In the genomic region with DNA sequence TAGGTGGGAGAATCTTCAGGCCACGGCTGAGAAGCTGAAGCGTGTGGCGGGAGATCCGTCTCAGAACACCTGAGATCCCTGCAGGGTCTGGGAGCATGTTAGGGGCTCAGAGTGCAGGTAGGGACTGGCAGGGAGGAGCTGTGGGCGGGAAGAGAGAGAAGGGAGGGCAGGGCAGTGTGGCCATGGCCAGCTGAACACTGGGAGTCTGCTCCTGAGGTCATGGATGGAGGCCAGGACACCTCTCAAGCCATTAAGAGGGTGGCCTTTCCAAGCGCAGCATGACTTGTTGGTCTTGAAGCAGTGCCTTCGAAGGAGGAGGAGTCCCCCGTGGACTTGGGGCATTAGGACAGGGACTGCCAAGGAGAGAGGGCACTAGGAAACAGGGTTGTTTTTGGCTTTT, we compare ENCODE assay signal across 1 cellular context.
A peak's percentile ranks its signal among the peaks of the same experiment; 100 is the strongest.
TF ChIP-seq lines count a peak whose summit lies in the region.

No MANE protein-coding gene starts in this region.

TF ChIP-seq in HepG2, 621 proteins besides CTCF, POLR2A, EP300 and RAD21:
- TF ChIP-seq AGO2 (optimal IDR thresholded peaks at IDR 0.05; ENCODE audit: low read depth, low read length) (peak; percentile 28), RCOR2 (CRISPR knock-in tag; IDR thresholded peaks at IDR 0.05) (no peak), SNRNP70 (IDR thresholded peaks at IDR 0.05; ENCODE audit: low read depth, low read length) (no peak), LCORL (IDR thresholded peaks at IDR 0.05) (no peak), LCORL (CRISPR knock-in tag; IDR thresholded peaks at IDR 0.05) (no peak), SRSF9 (IDR thresholded peaks at IDR 0.05; ENCODE audit: borderline replicate concordance, insufficient read depth, low read depth, low read length, poor library complexity, severe bottlenecking) (no peak), CENPT (CRISPR knock-in tag; IDR thresholded peaks at IDR 0.05; ENCODE audit: low read depth) (no peak)
- TF ChIP-seq, protein P1, sequence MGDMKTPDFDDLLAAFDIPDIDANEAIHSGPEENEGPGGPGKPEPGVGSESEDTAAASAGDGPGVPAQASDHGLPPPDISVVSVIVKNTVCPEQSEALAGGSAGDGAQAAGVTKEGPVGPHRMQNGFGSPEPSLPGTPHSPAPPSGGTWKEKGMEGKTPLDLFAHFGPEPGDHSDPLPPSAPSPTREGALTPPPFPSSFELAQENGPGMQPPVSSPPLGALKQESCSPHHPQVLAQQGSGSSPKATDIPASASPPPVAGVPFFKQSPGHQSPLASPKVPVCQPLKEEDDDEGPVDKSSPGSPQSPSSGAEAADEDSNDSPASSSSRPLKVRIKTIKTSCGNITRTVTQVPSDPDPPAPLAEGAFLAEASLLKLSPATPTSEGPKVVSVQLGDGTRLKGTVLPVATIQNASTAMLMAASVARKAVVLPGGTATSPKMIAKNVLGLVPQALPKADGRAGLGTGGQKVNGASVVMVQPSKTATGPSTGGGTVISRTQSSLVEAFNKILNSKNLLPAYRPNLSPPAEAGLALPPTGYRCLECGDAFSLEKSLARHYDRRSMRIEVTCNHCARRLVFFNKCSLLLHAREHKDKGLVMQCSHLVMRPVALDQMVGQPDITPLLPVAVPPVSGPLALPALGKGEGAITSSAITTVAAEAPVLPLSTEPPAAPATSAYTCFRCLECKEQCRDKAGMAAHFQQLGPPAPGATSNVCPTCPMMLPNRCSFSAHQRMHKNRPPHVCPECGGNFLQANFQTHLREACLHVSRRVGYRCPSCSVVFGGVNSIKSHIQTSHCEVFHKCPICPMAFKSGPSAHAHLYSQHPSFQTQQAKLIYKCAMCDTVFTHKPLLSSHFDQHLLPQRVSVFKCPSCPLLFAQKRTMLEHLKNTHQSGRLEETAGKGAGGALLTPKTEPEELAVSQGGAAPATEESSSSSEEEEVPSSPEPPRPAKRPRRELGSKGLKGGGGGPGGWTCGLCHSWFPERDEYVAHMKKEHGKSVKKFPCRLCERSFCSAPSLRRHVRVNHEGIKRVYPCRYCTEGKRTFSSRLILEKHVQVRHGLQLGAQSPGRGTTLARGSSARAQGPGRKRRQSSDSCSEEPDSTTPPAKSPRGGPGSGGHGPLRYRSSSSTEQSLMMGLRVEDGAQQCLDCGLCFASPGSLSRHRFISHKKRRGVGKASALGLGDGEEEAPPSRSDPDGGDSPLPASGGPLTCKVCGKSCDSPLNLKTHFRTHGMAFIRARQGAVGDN (CRISPR knock-in tag; IDR thresholded peaks at IDR 0.05): peak; percentile 44; the same call in 1 of the 2 replicates
TF ChIP-seq in HepG2: peak in this region for 2.
